In genomic region chr2:39488450-39488849, GRCh38 we compare ENCODE assay signal across 15 cellular contexts. TPM values are rescaled to one million over a fixed set of nuclear protein-coding genes. Genes with fewer than 3 reads are reported as not detected.
DNase-seq lines count a peak whose midpoint lies in the region; ATAC-seq, FAIRE-seq and TF ChIP-seq lines count a peak whose summit lies in the region.
"Had no signal": no experiment of that assay in that cellular context is flagged by ENCODE, and none has a peak within 500 bp of the region (broad histone marks: within the 10 kb centered on the region; RNA-seq: fewer than 3 reads in every experiment).

No MANE protein-coding gene starts in this region.

- peak; percentile 43 for FAIRE-seq in A549 (lab: Jason Lieb, UNC)
- FAIRE-seq: endometrium, GM19239 had no signal

- H3K36me3 ChIP-seq in MG63 (no peaks in the 10 kb centered on the region), thyroid gland (no peaks in the 10 kb centered on the region), prostate gland (no peaks in the 10 kb centered on the region)

- H3K27me3 ChIP-seq in MG63 (no peaks in the 10 kb centered on the region), thyroid gland (no peaks in the 10 kb centered on the region), prostate gland (replicated peaks; ENCODE audit: insufficient read depth) (no peaks in the 10 kb centered on the region)

- TF ChIP-seq CTCF in A549 (IDR thresholded peaks at IDR 0.05): no peak
- TF ChIP-seq CTCF in astrocyte of the cerebellum (IDR thresholded peaks at IDR 0.05; ENCODE audit: low read depth, low read length, missing control alignments): no peak
- no peak for TF ChIP-seq CTCF in thyroid gland (IDR thresholded peaks at IDR 0.05)
- TF ChIP-seq CTCF in prostate gland (IDR thresholded peaks at IDR 0.05): no peak

- peak; percentile 17 to 20; a peak in 1 of 5 replicates for TF ChIP-seq RAD21 in A549 (conservative IDR thresholded peaks at IDR 0.05 in 1 of 2, IDR thresholded peaks at IDR 0.05 in 1 of 2)

- DNase-seq in A549 (ENCODE audit: low read depth in 1 of 2, low spot score in 1 of 2) (peak in 1 of 2 experiments; percentile 75), MG63 (peak; percentile 58), astrocyte of the cerebellum (ENCODE audit: low read depth) (peak; percentile 56), kidney glomerular epithelial cell (lab: John Stamatoyannopoulos, UW) (peak; percentile 45), thyroid gland (no peak), Ammon's horn (ENCODE audit: low spot score) (no peak), prostate gland (ENCODE audit: low spot score) (no peak)
- DNase-seq: activated CD4-positive, alpha-beta T cell treated with anti-CD3 and anti-CD28 coated beads for 4 hours; activated naive CD8-positive, alpha-beta T cell treated with anti-CD3 and anti-CD28 coated beads for 36 hours; NCI-H2029 treated with DMSO at 0.1 percent for 48 hours; retina had no signal

- WGBS in A549 (ENCODE audit: missing lambda C conversion rate): 24% methylated on average over 4 of the region's 4 CpGs
- 90 to 98% methylated on average over 4 of the region's 4 CpGs for WGBS in thyroid gland, 2 donors
- WGBS in prostate gland: 91% methylated on average over 4 of the region's 4 CpGs

- POLR2A ChIA-PET in A549 (lab: Yijun Ruan, JAX): interaction anchor here (0.6 to 1.3 kb wide), 3 partner anchors 8 to 421 kb away, joined by 3 to 8 read pairs (median 3); no protein-coding TSS in a partner anchor

- in situ Hi-C loops in astrocyte of the cerebellum (cut with HindIII; ENCODE audit: low sequenced_read_pairs): no loop called here

- H3K4me1 ChIP-seq in A549 (peaks cover 69% of the 10 kb centered on the region), thyroid gland (no peaks in the 10 kb centered on the region), prostate gland (replicated peaks) (no peaks in the 10 kb centered on the region)

- CTCF ChIA-PET in A549 (lab: Yijun Ruan, JAX): interaction anchor here (0.7 to 1.8 kb wide), 3 partner anchors 14 to 109 kb away, joined by 3 to 5 read pairs (median 3); no protein-coding TSS in a partner anchor

- ATAC-seq in A549 (peak; percentile 40 to 76; a peak in 4 of 6 replicates), GM21576 (IDR thresholded peaks at IDR 0.05; ENCODE audit: unreplicated experiment) (no peak)
- ATAC-seq: Right ventricle myocardium inferior had no signal

- TF ChIP-seq EP300 in A549 (IDR thresholded peaks at IDR 0.05): peak in 1 of 2 experiments; percentile 45; a peak in 1 of 5 replicates

- H3K9me3 ChIP-seq in A549: no peaks in the 10 kb centered on the region
- H3K9me3 ChIP-seq in MG63: no peaks in the 10 kb centered on the region
- no peaks in the 10 kb centered on the region for H3K9me3 ChIP-seq in thyroid gland
- H3K9me3 ChIP-seq in prostate gland: no peaks in the 10 kb centered on the region

- intact Hi-C loops in thyroid gland (cut with DNase I) (no loop called here), prostate gland (cut with DNase I) (no loop called here)

- TF ChIP-seq POLR2A in A549 (IDR thresholded peaks at IDR 0.05; ENCODE audit: low read length) (no peak), thyroid gland (IDR thresholded peaks at IDR 0.05) (no peak), prostate gland (IDR thresholded peaks at IDR 0.05) (no peak)

- H3K4me3 ChIP-seq in A549 (no peak overlapping the region), MG63 (no peak overlapping the region), astrocyte of the cerebellum (ENCODE audit: low read depth, low read length) (no peak overlapping the region), thyroid gland (replicated peaks in 1 of 3) (no peak overlapping the region), prostate gland (no peak overlapping the region)

- H3K4me2 ChIP-seq in A549: peak overlapping the region; percentile 58

- H3K27ac ChIP-seq in A549 (peak overlapping the region; percentile 79 to 89), thyroid gland (no peak overlapping the region), prostate gland (no peak overlapping the region)

TF ChIP-seq in A549, 52 proteins besides CTCF, POLR2A, EP300 and RAD21:
- TF ChIP-seq ATOH8 (CRISPR knock-in tag; IDR thresholded peaks at IDR 0.05; ENCODE audit: low read depth): peak; percentile 62; the same call in 1 of the 2 replicates
- TF ChIP-seq JUNB (IDR thresholded peaks at IDR 0.05): peak; percentile 54; the same call in 1 of the 2 replicates
- no peak for TF ChIP-seq FOXS1 (CRISPR knock-in tag; IDR thresholded peaks at IDR 0.05)
- peak; percentile 47; the same call in 1 of the 2 replicates for TF ChIP-seq MAX (IDR thresholded peaks at IDR 0.05)
- peak; percentile 66 to 83; a peak in 3 of 4 replicates for TF ChIP-seq CEBPB (IDR thresholded peaks at IDR 0.05)
- no peak for TF ChIP-seq MYC (IDR thresholded peaks at IDR 0.05; ENCODE audit: borderline replicate concordance, low read length)
- TF ChIP-seq HES2 (IDR thresholded peaks at IDR 0.05): 0 out of 2 replicates have a peak, but pooled peaks have one; percentile 20
- TF ChIP-seq FOSL2 (IDR thresholded peaks at IDR 0.05): peak; percentile 81
- TF ChIP-seq FOSL2 (CRISPR knock-in tag; IDR thresholded peaks at IDR 0.05): peak; percentile 87
- 0 out of 2 replicates have a peak, but pooled peaks have one; percentile 16 for TF ChIP-seq GATA3 (IDR thresholded peaks at IDR 0.05; ENCODE audit: borderline replicate concordance)
TF ChIP-seq in A549: peak in this region for 7.

RNA-seq across cellular contexts. Expression of gene MAP4K3, which starts 51.4 kb away (rescaled TPM):
- polyA plus RNA-seq in A549 (2011; rRNA removed) (44.2 and 44.6 TPM in 2 replicates), A549 (2017; fragmentation: RNase III; extraction: RNeasy Plus Mini Kit Qiagen cat#74134 plus additional on column Dnase treatment) (15.8 to 17.9 TPM (median 17.7 TPM) in 3 replicates)
- polyA plus RNA-seq in A549 (2012; cell fraction: cytosol; rRNA removed): 7.4 and 8.6 TPM in 2 replicates
- polyA plus RNA-seq in A549 (2012; cell fraction: nucleus; rRNA removed): 5.9 and 13.9 TPM in 2 replicates
- 21.3 and 22.3 TPM in 2 replicates for polyA minus RNA-seq in A549 (2011; rRNA and poly(A)+ RNA removed)
- total RNA-seq in MG63 (2014; rRNA removed; shearing (Covaris generic); ENCODE audit: low replicate concordance): 8.7 and 15.6 TPM in 2 replicates
- total RNA-seq in thyroid gland (10 to 100 TPM; 60.6 to 86.6 (median 75.6) TPM), prostate gland (10 to 100 TPM; 34.3 to 41.8 TPM)

Comparison
In these comparisons a context has a peak if more than half of its experiments do, and no peak if none do; other contexts are left out.
1. DNase-seq: peak in MG63 (single experiment), astrocyte of the cerebellum (single experiment) and kidney glomerular epithelial cell (single experiment); none in thyroid gland (0 of 2), Ammon's horn (single experiment) and prostate gland (single experiment).
2. H3K27ac ChIP-seq: peak in A549 (2 of 2); none in thyroid gland (0 of 3) and prostate gland (0 of 2).